12 cellular contexts compared by ENCODE assay signal in genomic region chr7:69502358-69502757, GRCh38.
"Had no signal": no experiment of that assay in that cellular context is flagged by ENCODE, and none has a peak within 500 bp of the region (broad histone marks: within the 10 kb centered on the region; RNA-seq: fewer than 3 reads in every experiment).

No MANE protein-coding gene starts in this region.

- H3K4me1 Mint-ChIP-seq: activated T-helper 17 cell treated with anti-CD3 and anti-CD28 coated beads, Interleukin-2, amount 50 U/mL, for 72 hours had no signal

- H3K36me3 ChIP-seq: cardiac muscle cell had no signal

- H3K4me3 ChIP-seq: cardiac muscle cell, smooth muscle cell had no signal

- H3K4me3 Mint-ChIP-seq: activated naive CD4-positive, alpha-beta T cell treated with anti-CD3 and anti-CD28 coated beads for 36 hours; activated T-helper 17 cell treated with anti-CD3 and anti-CD28 coated beads, Interleukin-2, amount 50 U/mL, for 72 hours; stimulated activated naive B cell treated with anti-CD40 and anti-IgM and Interleukin-4, amounts not matched to agents 10 μg/mL and 1 μg/mL and 100 μg/mL, for 72 hours; T-helper 1 cell treated with Interleukin-12 subunit alpha and Interleukin-12 subunit beta and Interleukin-4 antibody, amounts not matched to agents 30 μg/mL and 1 μg/mL, for 36 hours had no signal

- H3K4me1 ChIP-seq: parathyroid adenoma had no signal

- DNase-seq: activated CD4-positive, alpha-beta T cell treated with anti-CD3 and anti-CD28 coated beads for 48 hours; activated naive CD4-positive, alpha-beta T cell treated with anti-CD3 and anti-CD28 coated beads for 36 hours; cortex of kidney; effector memory CD4-positive, alpha-beta T cell; hippocampal formation; right cardiac atrium; stimulated activated naive B cell treated with anti-CD40 and anti-IgM and Interleukin-4, amounts not matched to agents 10 μg/mL and 1 μg/mL and 100 μg/mL, for 72 hours had no signal

- H3K27ac ChIP-seq: cardiac muscle cell, parathyroid adenoma had no signal

- H3K27ac Mint-ChIP-seq: activated naive CD4-positive, alpha-beta T cell treated with anti-CD3 and anti-CD28 coated beads for 36 hours; activated T-helper 17 cell treated with anti-CD3 and anti-CD28 coated beads, Interleukin-2, amount 50 U/mL, for 72 hours; stimulated activated naive B cell treated with anti-CD40 and anti-IgM and Interleukin-4, amounts not matched to agents 10 μg/mL and 1 μg/mL and 100 μg/mL, for 72 hours; T-helper 1 cell treated with Interleukin-12 subunit alpha and Interleukin-12 subunit beta and Interleukin-4 antibody, amounts not matched to agents 30 μg/mL and 1 μg/mL, for 36 hours had no signal

- ATAC-seq: activated T-helper 17 cell treated with anti-CD3 and anti-CD28 coated beads, Interleukin-2, amount 50 U/mL, for 72 hours; right cardiac atrium; stimulated activated naive B cell treated with anti-CD40 and anti-IgM and Interleukin-4, amounts not matched to agents 10 μg/mL and 1 μg/mL and 100 μg/mL, for 72 hours had no signal
